ENCODE assay signal across 8 cellular contexts in genomic region chr2:42925742-42926437, GRCh38.
DNase-seq lines count a peak whose midpoint lies in the region; ATAC-seq, FAIRE-seq and TF ChIP-seq lines count a peak whose summit lies in the region.

No MANE protein-coding gene starts in this region.

- H3K4me1 ChIP-seq in body of pancreas = peaks cover 84% of the 10 kb centered on the region
- peaks cover 20 to 31% of the 10 kb centered on the region in 2 donors for H3K4me1 ChIP-seq in small intestine (ENCODE audit: control insufficient read depth in 2 of 2, insufficient read depth in 1 of 2, low read depth in 1 of 2, low read length in 1 of 2)

- peaks cover under 1 to 8% of the 10 kb centered on the region in 2 donors for H3K27me3 Mint-ChIP-seq in stimulated activated naive B cell treated with anti-CD40 and anti-IgM and Interleukin-4, amounts not matched to agents 10 μg/mL and 1 μg/mL and 100 μg/mL, for 72 hours

- H3K4me3 Mint-ChIP-seq in stimulated activated naive B cell treated with anti-CD40 and anti-IgM and Interleukin-4, amounts not matched to agents 10 μg/mL and 1 μg/mL and 100 μg/mL, for 72 hours = no peak overlapping the region

- no peak for TF ChIP-seq CTCF in body of pancreas (IDR thresholded peaks at IDR 0.05)

- DNase-seq in HT-29 (ENCODE audit: low spot score) (peak; percentile 56), body of pancreas (peak; percentile 56 to 74 (median 66)), left colon (peak; percentile 44 to 45), small intestine (peak; percentile 43)
- no peak for DNase-seq in stimulated activated naive B cell treated with anti-CD40 and anti-IgM and Interleukin-4, amounts not matched to agents 10 μg/mL and 1 μg/mL and 100 μg/mL, for 72 hours
- no peak for DNase-seq in NK-92 treated with Interleukin-12 subunit alpha and Interleukin-12 subunit beta, amount 100 ng/mL, for 24 hours (lab: John Stamatoyannopoulos, UW)

- H3K9me3 ChIP-seq in body of pancreas (no peaks in the 10 kb centered on the region), small intestine (ENCODE audit: control insufficient read depth, low read depth) (no peaks in the 10 kb centered on the region)

- H3K36me3 ChIP-seq in body of pancreas (replicated peaks in 1 of 2; ENCODE audit: insufficient read depth in 1 of 2, low read depth in 2 of 2) (no peaks in the 10 kb centered on the region), small intestine (ENCODE audit: control insufficient read depth in 2 of 2, insufficient read depth in 2 of 2, low read length in 2 of 2) (no peaks in the 10 kb centered on the region)

- no peak overlapping the region for H3K27ac Mint-ChIP-seq in stimulated activated naive B cell treated with anti-CD40 and anti-IgM and Interleukin-4, amounts not matched to agents 10 μg/mL and 1 μg/mL and 100 μg/mL, for 72 hours

- H3K27me3 ChIP-seq in body of pancreas = no peaks in the 10 kb centered on the region
- H3K27me3 ChIP-seq in small intestine (ENCODE audit: control insufficient read depth in 2 of 2, insufficient read depth in 2 of 2, low read length in 2 of 2) = no peaks in the 10 kb centered on the region

- 15 to 28% methylated on average over 9 to 12 of the region's 12 CpGs for WGBS in body of pancreas, 2 donors
- WGBS in small intestine, 3 donors = 17 to 36% (median 28%) methylated on average over 12 of the region's 12 CpGs

- no peak for FAIRE-seq in small intestine (lab: Jason Lieb, UNC)

- no peaks in the 10 kb centered on the region for H3K36me3 Mint-ChIP-seq in stimulated activated naive B cell treated with anti-CD40 and anti-IgM and Interleukin-4, amounts not matched to agents 10 μg/mL and 1 μg/mL and 100 μg/mL, for 72 hours

- peak; percentile 27 for ATAC-seq in body of pancreas
- peak; percentile 3 for ATAC-seq in left colon
- ATAC-seq in HG02798 (IDR thresholded peaks at IDR 0.05; ENCODE audit: poor library complexity, unreplicated experiment) = no peak
- no peak for ATAC-seq in GM19023 (IDR thresholded peaks at IDR 0.05; ENCODE audit: unreplicated experiment)
- no peak for ATAC-seq in stimulated activated naive B cell treated with anti-CD40 and anti-IgM and Interleukin-4, amounts not matched to agents 10 μg/mL and 1 μg/mL and 100 μg/mL, for 72 hours (replicated peaks)

- intact Hi-C loops in body of pancreas (cut with DNase I) (no loop called here), left colon (cut with DNase I, micrococcal nuclease) (no loop called here)

- TF ChIP-seq POLR2A in body of pancreas (IDR thresholded peaks at IDR 0.05) = no peak

- peaks cover 5 to 8% of the 10 kb centered on the region in 2 donors for H3K4me1 Mint-ChIP-seq in stimulated activated naive B cell treated with anti-CD40 and anti-IgM and Interleukin-4, amounts not matched to agents 10 μg/mL and 1 μg/mL and 100 μg/mL, for 72 hours

- no peak overlapping the region for H3K4me3 ChIP-seq in body of pancreas
- no peak overlapping the region for H3K4me3 ChIP-seq in small intestine (ENCODE audit: low read depth in 1 of 2, low read length in 2 of 2)

- no peaks in the 10 kb centered on the region for H3K9me3 Mint-ChIP-seq in stimulated activated naive B cell treated with anti-CD40 and anti-IgM and Interleukin-4, amounts not matched to agents 10 μg/mL and 1 μg/mL and 100 μg/mL, for 72 hours

- peak overlapping the region; percentile 88 to 90 (median 89) for H3K27ac ChIP-seq in body of pancreas
- peak overlapping the region; percentile 81 to 95 for H3K27ac ChIP-seq in small intestine (ENCODE audit: low read depth in 1 of 2, low read length in 1 of 2)

Comparison
In these comparisons a context has a peak if more than half of its experiments do, and no peak if none do; other contexts are left out.
1. DNase-seq: peak in HT-29 (single experiment), body of pancreas (4 of 4), left colon (2 of 2) and small intestine (single experiment); none in stimulated activated naive B cell treated with anti-CD40 and anti-IgM and Interleukin-4, amounts not matched to agents 10 μg/mL and 1 μg/mL and 100 μg/mL, for 72 hours (single experiment) and NK-92 treated with Interleukin-12 subunit alpha and Interleukin-12 subunit beta, amount 100 ng/mL, for 24 hours (single experiment).
2. ATAC-seq: peak in body of pancreas (single experiment) and left colon (single experiment); none in HG02798 (single experiment), GM19023 (single experiment) and stimulated activated naive B cell treated with anti-CD40 and anti-IgM and Interleukin-4, amounts not matched to agents 10 μg/mL and 1 μg/mL and 100 μg/mL, for 72 hours (0 of 2).